In the genomic region with DNA sequence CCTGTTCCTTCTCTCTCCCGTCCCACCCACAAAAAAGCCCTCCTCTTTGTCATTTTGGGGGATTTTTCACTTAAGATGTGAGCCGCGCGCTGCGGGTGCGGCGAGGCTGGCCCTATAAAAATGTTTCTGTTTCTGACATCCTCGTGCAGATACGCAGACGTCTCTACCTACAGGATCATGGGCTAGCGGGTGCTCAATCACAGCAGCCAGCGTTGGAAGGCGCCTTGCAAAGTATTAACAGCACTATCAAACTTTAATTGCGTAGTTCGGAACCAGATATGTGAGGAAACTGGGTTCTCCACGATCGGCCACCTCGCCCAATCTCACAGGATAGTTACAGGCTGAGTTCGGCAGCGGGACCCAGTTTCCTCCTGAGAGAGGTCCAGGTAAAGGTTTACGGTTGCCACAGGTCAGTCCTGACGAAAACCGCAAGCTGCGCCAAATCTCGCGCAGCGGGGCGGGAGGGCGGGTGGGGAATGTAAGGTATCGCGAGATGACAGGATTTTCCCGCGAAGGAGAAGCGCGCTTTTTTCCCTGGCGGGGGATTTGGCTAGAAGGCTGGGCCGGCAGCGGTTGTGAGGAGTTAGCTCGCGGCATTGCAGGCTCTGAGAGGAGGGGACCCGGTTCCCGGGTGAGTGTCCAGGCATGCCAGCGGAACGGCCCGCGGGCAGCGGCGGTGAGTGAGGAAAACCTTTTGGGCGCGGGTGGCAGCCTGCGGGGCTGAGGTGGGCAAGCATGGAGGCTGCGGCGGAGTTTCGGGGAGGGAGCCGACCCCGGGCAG, we compare ENCODE assay signal across 1 cellular context.
TF ChIP-seq lines count a peak whose summit lies in the region.

A gene (plus strand): TSS at position 512 of the 781 bp plus-strand sequence. CDS start 134 bp downstream, at position 646.

TF ChIP-seq in HEK293, 187 proteins besides CTCF, POLR2A, EP300 and RAD21 (continued from another document and continues in another):
- 0 out of 2 replicates have a peak, but pooled peaks have one; percentile 24 for TF ChIP-seq GLI4 (tag by site-specific recombination; IDR thresholded peaks at IDR 0.05)
- TF ChIP-seq, protein P1, sequence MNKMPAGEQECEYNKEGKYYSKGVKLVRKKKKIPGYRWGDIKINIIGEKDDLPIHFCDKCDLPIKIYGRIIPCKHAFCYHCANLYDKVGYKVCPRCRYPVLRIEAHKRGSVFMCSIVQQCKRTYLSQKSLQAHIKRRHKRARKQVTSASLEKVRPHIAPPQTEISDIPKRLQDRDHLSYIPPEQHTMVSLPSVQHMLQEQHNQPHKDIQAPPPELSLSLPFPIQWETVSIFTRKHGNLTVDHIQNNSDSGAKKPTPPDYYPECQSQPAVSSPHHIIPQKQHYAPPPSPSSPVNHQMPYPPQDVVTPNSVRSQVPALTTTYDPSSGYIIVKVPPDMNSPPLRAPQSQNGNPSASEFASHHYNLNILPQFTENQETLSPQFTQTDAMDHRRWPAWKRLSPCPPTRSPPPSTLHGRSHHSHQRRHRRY (tag by site-specific recombination; IDR thresholded peaks at IDR 0.05) = no peak
- no peak for TF ChIP-seq ZNF555 (tag by site-specific recombination; conservative IDR thresholded peaks at IDR 0.05)
- TF ChIP-seq, protein P2, sequence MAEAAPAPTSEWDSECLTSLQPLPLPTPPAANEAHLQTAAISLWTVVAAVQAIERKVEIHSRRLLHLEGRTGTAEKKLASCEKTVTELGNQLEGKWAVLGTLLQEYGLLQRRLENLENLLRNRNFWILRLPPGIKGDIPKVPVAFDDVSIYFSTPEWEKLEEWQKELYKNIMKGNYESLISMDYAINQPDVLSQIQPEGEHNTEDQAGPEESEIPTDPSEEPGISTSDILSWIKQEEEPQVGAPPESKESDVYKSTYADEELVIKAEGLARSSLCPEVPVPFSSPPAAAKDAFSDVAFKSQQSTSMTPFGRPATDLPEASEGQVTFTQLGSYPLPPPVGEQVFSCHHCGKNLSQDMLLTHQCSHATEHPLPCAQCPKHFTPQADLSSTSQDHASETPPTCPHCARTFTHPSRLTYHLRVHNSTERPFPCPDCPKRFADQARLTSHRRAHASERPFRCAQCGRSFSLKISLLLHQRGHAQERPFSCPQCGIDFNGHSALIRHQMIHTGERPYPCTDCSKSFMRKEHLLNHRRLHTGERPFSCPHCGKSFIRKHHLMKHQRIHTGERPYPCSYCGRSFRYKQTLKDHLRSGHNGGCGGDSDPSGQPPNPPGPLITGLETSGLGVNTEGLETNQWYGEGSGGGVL (tag by site-specific recombination; IDR thresholded peaks at IDR 0.05) = no peak
- peak; percentile 55 for TF ChIP-seq ZNF660 (tag by site-specific recombination; IDR thresholded peaks at IDR 0.05)
- no peak; the same call in 1 of the 2 replicates for TF ChIP-seq KLF16 (tag by site-specific recombination; IDR thresholded peaks at IDR 0.05)
- TF ChIP-seq SCRT2 (tag by site-specific recombination; IDR thresholded peaks at IDR 0.05) = peak; percentile 18; the same call in 1 of the 2 replicates
- TF ChIP-seq ZNF600 (tag by site-specific recombination; IDR thresholded peaks at IDR 0.05) = peak; percentile 68
- TF ChIP-seq ZNF391 (tag by site-specific recombination; IDR thresholded peaks at IDR 0.05; ENCODE audit: borderline replicate concordance, low read depth) = peak; percentile 49; the same call in 1 of the 2 replicates
- peak; percentile 42; the same call in 1 of the 2 replicates for TF ChIP-seq REPIN1 (tag by site-specific recombination; IDR thresholded peaks at IDR 0.05; ENCODE audit: low read depth)
- TF ChIP-seq YY1 (tag by site-specific recombination; IDR thresholded peaks at IDR 0.05) = peak; percentile 21; the same call in 1 of the 2 replicates
- TF ChIP-seq HOXD13 (CRISPR knock-in tag; IDR thresholded peaks at IDR 0.05; ENCODE audit: borderline replicate concordance) = peak; percentile 54; the same call in 1 of the 2 replicates
- TF ChIP-seq ZBTB20 (tag by site-specific recombination; IDR thresholded peaks at IDR 0.05) = peak; percentile 69; the same call in 1 of the 2 replicates
- TF ChIP-seq ZNF621 (tag by site-specific recombination; IDR thresholded peaks at IDR 0.05) = no peak
- no peak for TF ChIP-seq ZNF791 (tag by site-specific recombination; IDR thresholded peaks at IDR 0.05)
- TF ChIP-seq, protein P3, sequence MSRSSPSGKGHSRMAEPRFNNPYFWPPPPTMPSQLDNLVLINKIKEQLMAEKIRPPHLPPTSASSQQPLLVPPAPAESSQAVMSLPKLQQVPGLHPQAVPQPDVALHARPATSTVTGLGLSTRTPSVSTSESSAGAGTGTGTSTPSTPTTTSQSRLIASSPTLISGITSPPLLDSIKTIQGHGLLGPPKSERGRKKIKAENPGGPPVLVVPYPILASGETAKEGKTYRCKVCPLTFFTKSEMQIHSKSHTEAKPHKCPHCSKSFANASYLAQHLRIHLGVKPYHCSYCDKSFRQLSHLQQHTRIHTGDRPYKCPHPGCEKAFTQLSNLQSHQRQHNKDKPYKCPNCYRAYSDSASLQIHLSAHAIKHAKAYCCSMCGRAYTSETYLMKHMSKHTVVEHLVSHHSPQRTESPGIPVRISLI (tag by site-specific recombination; IDR thresholded peaks at IDR 0.05) = peak; percentile 70
- TF ChIP-seq, protein P4, sequence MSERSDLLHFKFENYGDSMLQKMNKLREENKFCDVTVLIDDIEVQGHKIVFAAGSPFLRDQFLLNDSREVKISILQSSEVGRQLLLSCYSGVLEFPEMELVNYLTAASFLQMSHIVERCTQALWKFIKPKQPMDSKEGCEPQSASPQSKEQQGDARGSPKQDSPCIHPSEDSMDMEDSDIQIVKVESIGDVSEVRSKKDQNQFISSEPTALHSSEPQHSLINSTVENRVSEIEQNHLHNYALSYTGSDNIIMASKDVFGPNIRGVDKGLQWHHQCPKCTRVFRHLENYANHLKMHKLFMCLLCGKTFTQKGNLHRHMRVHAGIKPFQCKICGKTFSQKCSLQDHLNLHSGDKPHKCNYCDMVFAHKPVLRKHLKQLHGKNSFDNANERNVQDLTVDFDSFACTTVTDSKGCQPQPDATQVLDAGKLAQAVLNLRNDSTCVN (tag by site-specific recombination; optimal IDR thresholded peaks at IDR 0.05) = peak; percentile 39
- TF ChIP-seq ZBTB7A (tag by site-specific recombination; IDR thresholded peaks at IDR 0.05; ENCODE audit: low read depth) = peak; percentile 76; the same call in 1 of the 2 replicates
- no peak for TF ChIP-seq ZNF670 (tag by site-specific recombination; IDR thresholded peaks at IDR 0.05; ENCODE audit: low read depth)
- no peak for TF ChIP-seq ZNF571 (tag by site-specific recombination; IDR thresholded peaks at IDR 0.05)
- TF ChIP-seq, protein P5, sequence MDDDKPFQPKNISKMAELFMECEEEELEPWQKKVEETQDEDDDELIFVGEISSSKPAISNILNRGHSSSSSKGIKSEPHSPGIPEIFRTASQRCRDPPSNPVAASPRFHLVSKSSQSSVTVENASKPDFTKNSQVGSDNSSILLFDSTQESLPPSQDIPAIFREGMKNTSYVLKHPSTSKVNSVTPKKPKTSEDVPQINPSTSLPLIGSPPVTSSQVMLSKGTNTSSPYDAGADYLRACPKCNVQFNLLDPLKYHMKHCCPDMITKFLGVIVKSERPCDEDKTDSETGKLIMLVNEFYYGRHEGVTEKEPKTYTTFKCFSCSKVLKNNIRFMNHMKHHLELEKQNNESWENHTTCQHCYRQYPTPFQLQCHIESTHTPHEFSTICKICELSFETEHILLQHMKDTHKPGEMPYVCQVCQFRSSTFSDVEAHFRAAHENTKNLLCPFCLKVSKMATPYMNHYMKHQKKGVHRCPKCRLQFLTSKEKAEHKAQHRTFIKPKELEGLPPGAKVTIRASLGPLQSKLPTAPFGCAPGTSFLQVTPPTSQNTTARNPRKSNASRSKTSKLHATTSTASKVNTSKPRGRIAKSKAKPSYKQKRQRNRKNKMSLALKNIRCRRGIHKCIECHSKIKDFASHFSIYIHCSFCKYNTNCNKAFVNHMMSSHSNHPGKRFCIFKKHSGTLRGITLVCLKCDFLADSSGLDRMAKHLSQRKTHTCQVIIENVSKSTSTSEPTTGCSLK (tag by site-specific recombination; IDR thresholded peaks at IDR 0.05) = no peak
- no peak for TF ChIP-seq MYNN (tag by site-specific recombination; IDR thresholded peaks at IDR 0.05; ENCODE audit: borderline replicate concordance)
- TF ChIP-seq, protein P6, sequence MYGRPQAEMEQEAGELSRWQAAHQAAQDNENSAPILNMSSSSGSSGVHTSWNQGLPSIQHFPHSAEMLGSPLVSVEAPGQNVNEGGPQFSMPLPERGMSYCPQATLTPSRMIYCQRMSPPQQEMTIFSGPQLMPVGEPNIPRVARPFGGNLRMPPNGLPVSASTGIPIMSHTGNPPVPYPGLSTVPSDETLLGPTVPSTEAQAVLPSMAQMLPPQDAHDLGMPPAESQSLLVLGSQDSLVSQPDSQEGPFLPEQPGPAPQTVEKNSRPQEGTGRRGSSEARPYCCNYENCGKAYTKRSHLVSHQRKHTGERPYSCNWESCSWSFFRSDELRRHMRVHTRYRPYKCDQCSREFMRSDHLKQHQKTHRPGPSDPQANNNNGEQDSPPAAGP (tag by site-specific recombination; IDR thresholded peaks at IDR 0.05) = peak; percentile 70
- no peak for TF ChIP-seq ZNF266 (tag by site-specific recombination; IDR thresholded peaks at IDR 0.05; ENCODE audit: low read depth)
- no peak for TF ChIP-seq ZNF132 (tag by site-specific recombination; IDR thresholded peaks at IDR 0.05; ENCODE audit: borderline replicate concordance)
- peak; percentile 78 for TF ChIP-seq ZXDB (tag by site-specific recombination; IDR thresholded peaks at IDR 0.05)
- TF ChIP-seq BCL11B (tag by site-specific recombination; IDR thresholded peaks at IDR 0.05; ENCODE audit: low read depth) = no peak
- TF ChIP-seq, protein P7, sequence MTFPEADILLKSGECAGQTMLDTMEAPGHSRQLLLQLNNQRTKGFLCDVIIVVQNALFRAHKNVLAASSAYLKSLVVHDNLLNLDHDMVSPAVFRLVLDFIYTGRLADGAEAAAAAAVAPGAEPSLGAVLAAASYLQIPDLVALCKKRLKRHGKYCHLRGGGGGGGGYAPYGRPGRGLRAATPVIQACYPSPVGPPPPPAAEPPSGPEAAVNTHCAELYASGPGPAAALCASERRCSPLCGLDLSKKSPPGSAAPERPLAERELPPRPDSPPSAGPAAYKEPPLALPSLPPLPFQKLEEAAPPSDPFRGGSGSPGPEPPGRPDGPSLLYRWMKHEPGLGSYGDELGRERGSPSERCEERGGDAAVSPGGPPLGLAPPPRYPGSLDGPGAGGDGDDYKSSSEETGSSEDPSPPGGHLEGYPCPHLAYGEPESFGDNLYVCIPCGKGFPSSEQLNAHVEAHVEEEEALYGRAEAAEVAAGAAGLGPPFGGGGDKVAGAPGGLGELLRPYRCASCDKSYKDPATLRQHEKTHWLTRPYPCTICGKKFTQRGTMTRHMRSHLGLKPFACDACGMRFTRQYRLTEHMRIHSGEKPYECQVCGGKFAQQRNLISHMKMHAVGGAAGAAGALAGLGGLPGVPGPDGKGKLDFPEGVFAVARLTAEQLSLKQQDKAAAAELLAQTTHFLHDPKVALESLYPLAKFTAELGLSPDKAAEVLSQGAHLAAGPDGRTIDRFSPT (tag by site-specific recombination; IDR thresholded peaks at IDR 0.05) = peak; percentile 65; the same call in 1 of the 2 replicates
- 0 out of 2 replicates have a peak, but pooled peaks have one; percentile 10 for TF ChIP-seq ZSCAN30 (tag by site-specific recombination; IDR thresholded peaks at IDR 0.05)
- peak; percentile 32; the same call in 1 of the 2 replicates for TF ChIP-seq MZF1 (tag by site-specific recombination; IDR thresholded peaks at IDR 0.05; ENCODE audit: borderline replicate concordance)
- TF ChIP-seq KLF8 (tag by site-specific recombination; IDR thresholded peaks at IDR 0.05) = peak; percentile 73; the same call in 1 of the 2 replicates
- peak; percentile 63 for TF ChIP-seq ZFP37 (tag by site-specific recombination; IDR thresholded peaks at IDR 0.05)
- TF ChIP-seq SETDB1 (IDR thresholded peaks at IDR 0.05; ENCODE audit: insufficient read length, low read length) = no peak
- no peak for TF ChIP-seq ZNF623 (tag by site-specific recombination; IDR thresholded peaks at IDR 0.05)
- TF ChIP-seq ZNF2 (tag by site-specific recombination; IDR thresholded peaks at IDR 0.05) = peak; percentile 58; the same call in 1 of the 2 replicates
- TF ChIP-seq, protein P8, sequence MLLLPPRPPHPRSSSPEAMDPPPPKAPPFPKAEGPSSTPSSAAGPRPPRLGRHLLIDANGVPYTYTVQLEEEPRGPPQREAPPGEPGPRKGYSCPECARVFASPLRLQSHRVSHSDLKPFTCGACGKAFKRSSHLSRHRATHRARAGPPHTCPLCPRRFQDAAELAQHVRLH (tag by site-specific recombination; IDR thresholded peaks at IDR 0.05) = peak; percentile 31; the same call in 1 of the 2 replicates
- TF ChIP-seq, protein P9, sequence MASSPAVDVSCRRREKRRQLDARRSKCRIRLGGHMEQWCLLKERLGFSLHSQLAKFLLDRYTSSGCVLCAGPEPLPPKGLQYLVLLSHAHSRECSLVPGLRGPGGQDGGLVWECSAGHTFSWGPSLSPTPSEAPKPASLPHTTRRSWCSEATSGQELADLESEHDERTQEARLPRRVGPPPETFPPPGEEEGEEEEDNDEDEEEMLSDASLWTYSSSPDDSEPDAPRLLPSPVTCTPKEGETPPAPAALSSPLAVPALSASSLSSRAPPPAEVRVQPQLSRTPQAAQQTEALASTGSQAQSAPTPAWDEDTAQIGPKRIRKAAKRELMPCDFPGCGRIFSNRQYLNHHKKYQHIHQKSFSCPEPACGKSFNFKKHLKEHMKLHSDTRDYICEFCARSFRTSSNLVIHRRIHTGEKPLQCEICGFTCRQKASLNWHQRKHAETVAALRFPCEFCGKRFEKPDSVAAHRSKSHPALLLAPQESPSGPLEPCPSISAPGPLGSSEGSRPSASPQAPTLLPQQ (tag by site-specific recombination; IDR thresholded peaks at IDR 0.05) = peak; percentile 60; the same call in 1 of the 2 replicates
- peak; percentile 61 for TF ChIP-seq SP7 (tag by site-specific recombination; IDR thresholded peaks at IDR 0.05)
- TF ChIP-seq ZNF394 (tag by site-specific recombination; IDR thresholded peaks at IDR 0.05; ENCODE audit: borderline replicate concordance) = peak; percentile 29; the same call in 1 of the 2 replicates
- no peak for TF ChIP-seq ZNF350 (tag by site-specific recombination; IDR thresholded peaks at IDR 0.05)
- 0 out of 2 replicates have a peak, but pooled peaks have one; percentile 30 for TF ChIP-seq KLF9 (tag by site-specific recombination; IDR thresholded peaks at IDR 0.05; ENCODE audit: low read depth)
